Comparison of ENCODE assay signal across 18 cellular contexts in the genomic region with DNA sequence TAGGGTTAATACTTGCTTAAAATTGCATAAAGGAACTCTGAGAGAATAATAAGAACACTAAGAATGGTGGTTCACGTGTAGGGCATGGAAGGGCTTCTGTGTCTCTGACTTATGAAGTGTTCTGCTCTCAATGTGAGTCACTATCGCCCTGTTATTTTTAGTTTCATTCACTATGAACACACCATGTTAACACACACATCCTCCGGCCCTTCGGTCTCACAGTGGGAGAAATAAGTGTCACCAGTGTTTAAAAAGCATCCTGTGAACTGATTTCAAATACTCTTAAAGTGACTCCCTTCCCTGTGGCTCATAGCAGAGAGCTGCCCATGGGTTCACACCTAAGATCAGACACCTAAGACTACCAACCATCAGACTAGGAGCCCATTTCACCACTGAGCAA. TPM values are rescaled to one million over a fixed set of nuclear protein-coding genes. Genes with fewer than 3 reads are reported as not detected.
A peak's percentile ranks its signal among the peaks of the same experiment; 100 is the strongest.
DNase-seq lines count a peak whose midpoint lies in the region; ATAC-seq and TF ChIP-seq lines count a peak whose summit lies in the region.
"Had no signal": no experiment of that assay in that cellular context is flagged by ENCODE, and none has a peak within 500 bp of the region (broad histone marks: within the 10 kb centered on the region; RNA-seq: fewer than 3 reads in every experiment).

No MANE protein-coding gene starts in this region.

- CTCF ChIA-PET in activated CD4-positive, alpha-beta T cell treated with anti-CD3 and anti-CD28 coated beads for 36 hours (lab: Charles Lee), result interaction anchor here (1.0 to 2.2 kb wide), 3 partner anchors 35 to 191 kb away, joined by 3 to 17 read pairs (median 3); no protein-coding TSS in a partner anchor

- H3K4ac ChIP-seq in mesenchymal stem cell (ENCODE audit: low read depth in 1 of 2, low read length in 2 of 2), result no peak overlapping the region

- H3K18ac ChIP-seq in mesenchymal stem cell (ENCODE audit: low read depth in 1 of 2, low read length in 2 of 2), result no peak overlapping the region

- H3K27ac Mint-ChIP-seq in activated CD4-positive, alpha-beta T cell treated with anti-CD3 and anti-CD28 coated beads for 36 hours, result no peak overlapping the region

- POLR2A ChIA-PET in activated CD4-positive, alpha-beta T cell treated with anti-CD3 and anti-CD28 coated beads for 36 hours (lab: Charles Lee), result interaction anchor here (0.7 kb wide), 1 partner anchor 10 kb away, joined by 3 read pairs; no protein-coding TSS in a partner anchor

- no peak overlapping the region for H3K4me2 ChIP-seq in mesenchymal stem cell (ENCODE audit: low read length, poor library complexity, severe bottlenecking)
- no peak overlapping the region for H3K4me2 ChIP-seq in MM.1S (ENCODE audit: low read depth, low read length)

- H2BK15ac ChIP-seq in mesenchymal stem cell (ENCODE audit: low read depth, poor library complexity, severe bottlenecking), result no peak overlapping the region

- no peak overlapping the region for H2BK12ac ChIP-seq in mesenchymal stem cell (ENCODE audit: low read length in 2 of 2)

- H2BK5ac ChIP-seq in mesenchymal stem cell (ENCODE audit: low read depth, low read length, poor library complexity, severe bottlenecking), result no peak overlapping the region

- H3K9me2 ChIP-seq in MM.1S (replicated peaks; ENCODE audit: insufficient read depth, low read length), result no peaks in the 10 kb centered on the region

- no peak overlapping the region for H3K23ac ChIP-seq in mesenchymal stem cell (ENCODE audit: low read length in 2 of 2)

- H3K79me1 ChIP-seq in mesenchymal stem cell (replicated peaks; ENCODE audit: low read length, poor library complexity, severe bottlenecking), result no peaks in the 10 kb centered on the region

- H3K9me3 ChIP-seq in mesenchymal stem cell (ENCODE audit: control insufficient read depth, low read length) (no peaks in the 10 kb centered on the region), MM.1S (replicated peaks; ENCODE audit: insufficient read depth, low read length) (no peaks in the 10 kb centered on the region)
- H3K9me3 ChIP-seq: testis had no signal

- no peak for TF ChIP-seq CTCF in MM.1S (IDR thresholded peaks at IDR 0.05; ENCODE audit: low read length)

- intact Hi-C loops in activated CD4-positive, alpha-beta T cell treated with anti-CD3 and anti-CD28 coated beads for 36 hours (cut with DNase I, micrococcal nuclease), result no loop called here

- 87% methylated on average over 3 of the region's 4 CpGs for WGBS in mesenchymal stem cell

- H2AK5ac ChIP-seq in mesenchymal stem cell (ENCODE audit: low read length, severe bottlenecking), result no peak overlapping the region

- H3K9ac ChIP-seq in mesenchymal stem cell (ENCODE audit: low read length) (no peak overlapping the region), MM.1S (ENCODE audit: low read length) (no peak overlapping the region)

- no peak overlapping the region for H4K8ac ChIP-seq in mesenchymal stem cell (ENCODE audit: low read length)

- no peak overlapping the region for H3K4me3 ChIP-seq in mesenchymal stem cell (ENCODE audit: insufficient read depth in 1 of 2, low read depth in 1 of 2, low read length in 2 of 2)
- no peak overlapping the region for H3K4me3 ChIP-seq in MM.1S (ENCODE audit: low read length)
- H3K4me3 ChIP-seq: testis had no signal

- H3K27me3 ChIP-seq in mesenchymal stem cell (ENCODE audit: control insufficient read depth in 1 of 2, insufficient read depth in 1 of 2, low read length in 2 of 2) (peaks cover 0 to 27% of the 10 kb centered on the region in 2 experiments), MM.1S (replicated peaks; ENCODE audit: insufficient read depth, low read length) (no peaks in the 10 kb centered on the region)
- H3K27me3 ChIP-seq: testis had no signal

- peaks cover 0 to 4% of the 10 kb centered on the region in 2 experiments for H3K36me3 ChIP-seq in mesenchymal stem cell (ENCODE audit: control insufficient read depth in 1 of 2, insufficient read depth in 2 of 2, low read depth in 1 of 2, low read length in 2 of 2)
- H3K36me3 ChIP-seq in MM.1S (replicated peaks; ENCODE audit: insufficient read depth, low read length), result no peaks in the 10 kb centered on the region

- no peaks in the 10 kb centered on the region for H3K79me2 ChIP-seq in MM.1S (ENCODE audit: low read length)

- ATAC-seq in activated CD4-positive, alpha-beta T cell treated with anti-CD3 and anti-CD28 coated beads for 36 hours, result peak; percentile 41
- peak; percentile 47 for ATAC-seq in GM21619 (IDR thresholded peaks at IDR 0.05; ENCODE audit: unreplicated experiment)
- ATAC-seq in HG03565 (IDR thresholded peaks at IDR 0.05; ENCODE audit: unreplicated experiment), result peak; percentile 54
- no peak for ATAC-seq in HG03457 (IDR thresholded peaks at IDR 0.05; ENCODE audit: unreplicated experiment)
- ATAC-seq: left lobe of liver had no signal

- H3K4me1 Mint-ChIP-seq in activated CD4-positive, alpha-beta T cell treated with anti-CD3 and anti-CD28 coated beads for 36 hours, result no peaks in the 10 kb centered on the region
- H3K4me1 Mint-ChIP-seq: naive B cell had no signal

- H3K27ac ChIP-seq in mesenchymal stem cell (ENCODE audit: low read length, poor library complexity, severe bottlenecking) (no peak overlapping the region), MM.1S (ENCODE audit: low read length) (no peak overlapping the region)
- H3K27ac ChIP-seq: C4-2B, testis had no signal

- no peaks in the 10 kb centered on the region for H3K36me3 Mint-ChIP-seq in activated CD4-positive, alpha-beta T cell treated with anti-CD3 and anti-CD28 coated beads for 36 hours (ENCODE audit: low read depth)
- H3K36me3 Mint-ChIP-seq: naive B cell had no signal

- H3F3A ChIP-seq in MM.1S (ENCODE audit: insufficient read depth, low read length), result no peaks in the 10 kb centered on the region

- H4K91ac ChIP-seq in mesenchymal stem cell (ENCODE audit: low read length), result no peak overlapping the region

- H3K4me1 ChIP-seq in mesenchymal stem cell (ENCODE audit: control insufficient read depth, insufficient read depth, low read depth, low read length) (peaks cover 2% of the 10 kb centered on the region), MM.1S (ENCODE audit: low read length) (no peaks in the 10 kb centered on the region)

- H3K9me3 Mint-ChIP-seq in activated CD4-positive, alpha-beta T cell treated with anti-CD3 and anti-CD28 coated beads for 36 hours (ENCODE audit: low read depth), result no peaks in the 10 kb centered on the region

- H2AFZ ChIP-seq in mesenchymal stem cell (ENCODE audit: low read depth, low read length), result no peak overlapping the region
- H2AFZ ChIP-seq in MM.1S (ENCODE audit: low read length), result no peak overlapping the region

- peak; percentile 14 for DNase-seq in activated CD4-positive, alpha-beta T cell treated with anti-CD3 and anti-CD28 coated beads for 36 hours
- no peak for DNase-seq in activated CD4-positive, alpha-beta T cell treated with anti-CD3 and anti-CD28 coated beads for 4 hours
- DNase-seq in mesenchymal stem cell, result peak; percentile 10
- no peak for DNase-seq in MM.1S
- DNase-seq in DMS53 (lab: John Stamatoyannopoulos, UW), result no peak
- DNase-seq: 8988T; activated naive CD4-positive, alpha-beta T cell treated with anti-CD3 and anti-CD28 coated beads, Interleukin-2, amount 50 U/mL, for 16 hours; naive B cell; NCI-H2081; NCI-H69; testis had no signal

- H2BK120ac ChIP-seq in mesenchymal stem cell (ENCODE audit: low read depth, low read length), result no peak overlapping the region

- H3K27me3 Mint-ChIP-seq in activated CD4-positive, alpha-beta T cell treated with anti-CD3 and anti-CD28 coated beads for 36 hours, result peaks cover 5% of the 10 kb centered on the region
- H3K27me3 Mint-ChIP-seq: naive B cell had no signal

- H3K4me3 Mint-ChIP-seq in activated CD4-positive, alpha-beta T cell treated with anti-CD3 and anti-CD28 coated beads for 36 hours, result no peak overlapping the region
- H3K4me3 Mint-ChIP-seq: naive B cell had no signal

- H3K14ac ChIP-seq in mesenchymal stem cell (ENCODE audit: low read length in 2 of 2), result no peak overlapping the region

- no peaks in the 10 kb centered on the region for H4K20me1 ChIP-seq in MM.1S (ENCODE audit: insufficient read depth, low read length)

RNA-seq across cellular contexts. Expression of a gene that starts 33.8 kb away (rescaled TPM):
- total RNA-seq in activated CD4-positive, alpha-beta T cell treated with anti-CD3 and anti-CD28 coated beads for 36 hours, result 1 to 10 TPM; 2.5 to 3.2 TPM
- polyA plus RNA-seq in mesenchymal stem cell (2013, experiment 1 of 2), result not detected
- polyA plus RNA-seq in mesenchymal stem cell (2013, experiment 2 of 2), result not detected
- total RNA-seq: renal cortical epithelial cell had no signal

RNA-seq across cellular contexts. Expression of a gene that starts 58.2 kb away (rescaled TPM):
- not detected for total RNA-seq in activated CD4-positive, alpha-beta T cell treated with anti-CD3 and anti-CD28 coated beads for 36 hours
- not detected for polyA plus RNA-seq in mesenchymal stem cell (2013, experiment 1 of 2)
- not detected for polyA plus RNA-seq in mesenchymal stem cell (2013, experiment 2 of 2)
- total RNA-seq: activated CD8-positive, alpha-beta memory T cell treated with anti-CD3 and anti-CD28 coated beads for 36 hours; left lobe of liver; testis had no signal

Comparison
In these comparisons a context has a peak if more than half of its experiments do, and no peak if none do; other contexts are left out.
1. DNase-seq: peak in activated CD4-positive, alpha-beta T cell treated with anti-CD3 and anti-CD28 coated beads for 36 hours (single experiment) and mesenchymal stem cell (single experiment); none in activated CD4-positive, alpha-beta T cell treated with anti-CD3 and anti-CD28 coated beads for 4 hours (0 of 2), MM.1S (single experiment) and DMS53 (single experiment).